In the genomic region with DNA sequence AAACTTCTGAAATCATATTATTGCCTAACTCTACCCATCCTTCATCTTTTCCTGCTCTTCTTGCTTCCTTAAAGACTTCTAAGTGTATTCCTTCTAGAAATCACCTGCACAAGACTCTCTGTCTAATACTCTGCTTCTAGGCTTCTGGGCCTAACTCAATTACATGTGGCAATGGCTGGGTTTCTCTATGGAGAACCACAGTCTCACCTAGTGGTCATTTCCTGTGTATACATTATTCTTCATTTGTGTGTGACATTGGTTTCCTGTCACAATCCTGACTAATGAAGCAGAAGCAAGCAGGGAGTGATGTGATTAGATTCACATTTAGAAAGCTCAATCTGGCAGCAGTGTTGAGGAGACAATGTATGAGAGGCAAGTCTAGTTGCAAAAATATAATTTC, we compare ENCODE assay signal across 9 cellular contexts. TPM values are rescaled to one million over a fixed set of nuclear protein-coding genes. Genes with fewer than 3 reads are reported as not detected.
DNase-seq lines count a peak whose midpoint lies in the region; ATAC-seq and TF ChIP-seq lines count a peak whose summit lies in the region.
"Had no signal": no experiment of that assay in that cellular context is flagged by ENCODE, and none has a peak within 500 bp of the region (broad histone marks: within the 10 kb centered on the region; RNA-seq: fewer than 3 reads in every experiment).

No MANE protein-coding gene starts in this region.

- in situ Hi-C loops in GM13977 (cut with MboI; ENCODE audit: low pct_unique_long_range_greater_than_20kb, low sequenced_read_pairs, unreplicated experiment) (no loop called here), Panc1 (cut with HindIII; ENCODE audit: low pct_unique_long_range_greater_than_20kb, low sequenced_read_pairs) (no loop called here)

- RAD21 ChIA-PET in HCT116 (lab: Charles Lee; ENCODE audit: low non-redundant PET in 1 of 2, low total read pairs in 2 of 2, uncharacterized antibody in 2 of 2, unreplicated experiment in 2 of 2) = no interaction called here

- CTCF ChIA-PET in HCT116 (lab: Charles Lee) (interaction anchor here (2.7 kb wide), 1 partner anchor 17 kb away, joined by 10 read pairs; a partner anchor contains a TSS), Panc1 (lab: Charles Lee) (no interaction called here)

- H3K36me3 ChIP-seq in HCT116 (ENCODE audit: control insufficient read depth in 1 of 2, insufficient read depth in 2 of 2, low read length in 2 of 2) (no peaks in the 10 kb centered on the region), Panc1 (ENCODE audit: control insufficient read depth, insufficient read depth, low read length) (no peaks in the 10 kb centered on the region), liver (ENCODE audit: control insufficient read depth in 4 of 4, insufficient read depth in 3 of 4, low read depth in 1 of 4, low read length in 3 of 4) (no peaks in the 10 kb centered on the region), suprapubic skin (no peaks in the 10 kb centered on the region)

- 0 out of 2 replicates have a peak overlapping the region, but pooled peaks have one; percentile 3 for H3K4me2 ChIP-seq in HCT116 (ENCODE audit: low read length)

- H3K9ac ChIP-seq in HCT116 (ENCODE audit: low read length) (no peak overlapping the region), liver (ENCODE audit: low read depth in 1 of 2, low read length in 2 of 2) (no peak overlapping the region)

- intact Hi-C loops in HCT116 (cut with micrococcal nuclease) (no loop called here), Panc1 (cut with micrococcal nuclease; ENCODE audit: unreplicated experiment) (no loop called here)

- H3K4me3 ChIP-seq in HCT116 (replicated peaks in 1 of 2; ENCODE audit: low read depth in 1 of 2, low read length in 2 of 2) (no peak overlapping the region), Panc1 (ENCODE audit: low read depth in 2 of 2, low read length in 2 of 2) (no peak overlapping the region), liver (ENCODE audit: low read depth in 1 of 3, low read length in 3 of 3) (no peak overlapping the region), suprapubic skin (no peak overlapping the region)

- no peak for TF ChIP-seq POLR2A in HCT116 (IDR thresholded peaks at IDR 0.05; ENCODE audit: borderline replicate concordance, extremely low read depth, insufficient read depth, insufficient read length)
- no peak for TF ChIP-seq POLR2A in suprapubic skin (IDR thresholded peaks at IDR 0.05)

- TF ChIP-seq CTCF in GM13977 (IDR thresholded peaks at IDR 0.05; ENCODE audit: extremely low read depth, insufficient read depth, missing control alignments) (peak; percentile 23), HCT116 (IDR thresholded peaks at IDR 0.05 in 2 of 3, conservative IDR thresholded peaks at IDR 0.05 in 1 of 3; ENCODE audit: borderline replicate concordance in 1 of 3, insufficient read depth in 1 of 3, low read depth in 2 of 3, low read length in 2 of 3) (peak in 2 of 3 experiments; percentile 25 to 46; a peak in 3 of 6 replicates), Panc1 (IDR thresholded peaks at IDR 0.05) (no peak; the same call in 1 of the 2 replicates), liver (IDR thresholded peaks at IDR 0.05; ENCODE audit: low read depth, low read length, missing input control) (peak; percentile 34), suprapubic skin (IDR thresholded peaks at IDR 0.05) (no peak)

- ATAC-seq in HCT116 (peak; percentile 79), Panc1 (peak; percentile 73; the same call in 1 of the 2 replicates), HG03045 (IDR thresholded peaks at IDR 0.05; ENCODE audit: unreplicated experiment) (no peak)

- peak overlapping the region; percentile 46 for H2AFZ ChIP-seq in HCT116 (ENCODE audit: low read depth, low read length, poor library complexity, severe bottlenecking)

- no peaks in the 10 kb centered on the region for H3K79me2 ChIP-seq in HCT116 (ENCODE audit: insufficient read depth, low read length)

- no peaks in the 10 kb centered on the region for H3K9me2 ChIP-seq in HCT116 (ENCODE audit: insufficient read depth)

- H3K9me3 ChIP-seq in HCT116 (ENCODE audit: control insufficient read depth in 1 of 2, insufficient read depth in 1 of 2, low read depth in 1 of 2, low read length in 2 of 2) (no peaks in the 10 kb centered on the region), Panc1 (ENCODE audit: control insufficient read depth, insufficient read depth, low read depth, low read length) (no peaks in the 10 kb centered on the region), liver (ENCODE audit: control insufficient read depth in 4 of 4, low read length in 3 of 4) (no peaks in the 10 kb centered on the region), suprapubic skin (no peaks in the 10 kb centered on the region)

- H3K4me1 ChIP-seq in HCT116 (ENCODE audit: control insufficient read depth in 1 of 2, insufficient read depth in 2 of 2, low read length in 2 of 2) (peaks cover 0 to 7% of the 10 kb centered on the region in 2 experiments; a peak in 2 of 4 replicates), Panc1 (ENCODE audit: control insufficient read depth, insufficient read depth, low read length) (no peaks in the 10 kb centered on the region), liver (ENCODE audit: control insufficient read depth in 4 of 4, insufficient read depth in 4 of 4, low read length in 3 of 4) (peaks cover 5 to 26% (median 16%) of the 10 kb centered on the region in 4 donors), suprapubic skin (peaks cover 11% of the 10 kb centered on the region)

- H4K20me1 ChIP-seq in HCT116 (ENCODE audit: insufficient read depth) = no peaks in the 10 kb centered on the region

- TF ChIP-seq RAD21 in HCT116 (IDR thresholded peaks at IDR 0.05; ENCODE audit: low read depth) (peak; percentile 27; the same call in 1 of the 2 replicates), liver (IDR thresholded peaks at IDR 0.05) (peak; percentile 60 to 68)

- POLR2A ChIA-PET in HCT116 (lab: Charles Lee) = no interaction called here
- POLR2A ChIA-PET in Panc1 (lab: Charles Lee) = no interaction called here

- no peak for TF ChIP-seq EP300 in suprapubic skin (IDR thresholded peaks at IDR 0.05)

- no peaks in the 10 kb centered on the region for H3K27me3 ChIP-seq in HCT116 (ENCODE audit: insufficient read depth, low read length)
- no peaks in the 10 kb centered on the region for H3K27me3 ChIP-seq in Panc1 (ENCODE audit: control insufficient read depth, insufficient read depth, low read length)
- H3K27me3 ChIP-seq in liver (ENCODE audit: control insufficient read depth in 4 of 4, insufficient read depth in 4 of 4, low read length in 3 of 4) = no peaks in the 10 kb centered on the region
- H3K27me3 ChIP-seq in suprapubic skin = no peaks in the 10 kb centered on the region

- DNase-seq in GM13977 (ENCODE audit: low spot score) = peak; percentile 31
- peak; percentile 18 for DNase-seq in HCT116 (ENCODE audit: low read depth, low spot score)
- no peak for DNase-seq in Panc1 (ENCODE audit: low read depth, low spot score)
- no peak for DNase-seq in suprapubic skin (ENCODE audit: low spot score in 2 of 2)
- no peak for DNase-seq in activated CD4-positive, CD25-positive, alpha-beta regulatory T cell treated with anti-CD3 and anti-CD28 coated beads, Interleukin-2, amount 50 U/mL, for 72 hours
- no peak for DNase-seq in NCI-H446 treated with DMSO at 0.1 percent for 48 hours (lab: John Stamatoyannopoulos, UW)
- DNase-seq: SHP77 treated with DMSO at 0.1 percent for 48 hours had no signal

- no TSS peak for BruUV-seq in HCT116 (replicated peaks; lab: Mats Ljungman, UMichigan)
- no TSS peak for BruUV-seq in Panc1 (replicated peaks; lab: Mats Ljungman, UMichigan)

- H3K27ac ChIP-seq in HCT116 (ENCODE audit: low read depth, low read length) = no peak overlapping the region
- H3K27ac ChIP-seq in Panc1 (ENCODE audit: low read length) = no peak overlapping the region
- no peak overlapping the region for H3K27ac ChIP-seq in liver (ENCODE audit: low read depth in 1 of 2, low read length in 2 of 2)
- H3K27ac ChIP-seq in suprapubic skin = no peak overlapping the region

TF ChIP-seq in HCT116, 20 proteins besides CTCF, POLR2A, EP300 and RAD21 (continues in another document):
- TF ChIP-seq ELF1 (IDR thresholded peaks at IDR 0.05; ENCODE audit: borderline replicate concordance, low read depth) = no peak
- no peak for TF ChIP-seq EZH2 (IDR thresholded peaks at IDR 0.05)
- TF ChIP-seq, protein P1, sequence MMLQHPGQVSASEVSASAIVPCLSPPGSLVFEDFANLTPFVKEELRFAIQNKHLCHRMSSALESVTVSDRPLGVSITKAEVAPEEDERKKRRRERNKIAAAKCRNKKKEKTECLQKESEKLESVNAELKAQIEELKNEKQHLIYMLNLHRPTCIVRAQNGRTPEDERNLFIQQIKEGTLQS (IDR thresholded peaks at IDR 0.05) = no peak
- TF ChIP-seq EZH2phosphoT487 (IDR thresholded peaks at IDR 0.05; ENCODE audit: borderline replicate concordance) = no peak
- TF ChIP-seq SRF (IDR thresholded peaks at IDR 0.05; ENCODE audit: low read depth) = no peak
- TF ChIP-seq ZFX (IDR thresholded peaks at IDR 0.05) = no peak
- no peak for TF ChIP-seq TCF7L2 (IDR thresholded peaks at IDR 0.05; ENCODE audit: borderline replicate concordance, extremely low read depth, insufficient read depth, insufficient read length)
- no peak for TF ChIP-seq SIN3A (IDR thresholded peaks at IDR 0.05; ENCODE audit: low read depth)

TF ChIP-seq in liver, 16 proteins besides CTCF, POLR2A, EP300 and RAD21 (continues in another document):
- TF ChIP-seq, protein P1 (IDR thresholded peaks at IDR 0.05) = no peak

RNA-seq across cellular contexts. Expression of a gene that starts 16.9 kb away (rescaled TPM):
- 0.20 TPM for total RNA-seq in HCT116 (2021; ENCODE audit: unreplicated experiment)
- polyA plus RNA-seq in HCT116 (2012) = 0.08 and 0.10 TPM in 2 replicates
- total RNA-seq in Panc1 (2021; ENCODE audit: unreplicated experiment) = 30.9 TPM
- polyA plus RNA-seq in Panc1 (2012; ENCODE audit: insufficient read length) = 16.9 TPM
- 10 to 100 TPM; 85.2 to 92.0 TPM for total RNA-seq in liver
- polyA plus RNA-seq in liver = 10 to 100 TPM; 57.8 to 89.4 TPM
- total RNA-seq in suprapubic skin = 100 to 1,000 TPM; 524 to 822 (median 675) TPM

RNA-seq across cellular contexts. Expression of a gene that starts 48.8 kb away (rescaled TPM):
- total RNA-seq in HCT116 (2021; ENCODE audit: unreplicated experiment) (not detected), Panc1 (2021; ENCODE audit: unreplicated experiment) (not detected), liver (under 1 TPM; 0.75 to 0.89 TPM), suprapubic skin (10 to 100 TPM in 1 of 4 donors, 1 to 10 TPM in 3; 1.7 to 12.8 (median 2.1) TPM)
- not detected in 2 replicates for polyA plus RNA-seq in HCT116 (2012)
- polyA plus RNA-seq in Panc1 (2012; ENCODE audit: insufficient read length) = not detected
- under 1 TPM; 0.22 to 0.64 TPM for polyA plus RNA-seq in liver

Comparison
In these comparisons a context has a peak if more than half of its experiments do, and no peak if none do; other contexts are left out.
1. DNase-seq: peak in GM13977 (single experiment) and HCT116 (single experiment); none in Panc1 (single experiment), suprapubic skin (0 of 2), activated CD4-positive, CD25-positive, alpha-beta regulatory T cell treated with anti-CD3 and anti-CD28 coated beads, Interleukin-2, amount 50 U/mL, for 72 hours (single experiment) and NCI-H446 treated with DMSO at 0.1 percent for 48 hours (single experiment).
2. CTCF ChIP-seq: peak in GM13977 (single experiment), HCT116 (2 of 3) and liver (single experiment); none in Panc1 (single experiment) and suprapubic skin (0 of 2).
3. RNA of a gene that starts 16.9 kb away (total RNA-seq): 524 to 822 TPM in suprapubic skin, 85.2 to 92.0 TPM in liver and 30.9 TPM in Panc1 (single experiment); 0.20 TPM in HCT116 (single experiment); every median in the first group is over 10 times any median in the second.